In genomic region chr1:236396665-236397043, GRCh38 we compare ENCODE assay signal across 16 cellular contexts. TPM values are rescaled to one million over a fixed set of nuclear protein-coding genes. Genes with fewer than 3 reads are reported as not detected.
A peak's percentile ranks its signal among the peaks of the same experiment; 100 is the strongest.
DNase-seq lines count a peak whose midpoint lies in the region; ATAC-seq and TF ChIP-seq lines count a peak whose summit lies in the region.
"Had no signal": no experiment of that assay in that cellular context is flagged by ENCODE, and none has a peak within 500 bp of the region (broad histone marks: within the 10 kb centered on the region; RNA-seq: fewer than 3 reads in every experiment).

No MANE protein-coding gene starts in this region.

- peaks cover 48% of the 10 kb centered on the region for H3K27me3 Mint-ChIP-seq in activated CD4-positive, alpha-beta T cell treated with anti-CD3 and anti-CD28 coated beads, Interleukin-2, amount 10 ng/mL, durations not matched to agents 7 days and 5 days
- no peaks in the 10 kb centered on the region for H3K27me3 Mint-ChIP-seq in central memory CD8-positive, alpha-beta T cell
- peaks cover 46% of the 10 kb centered on the region for H3K27me3 Mint-ChIP-seq in neural crest cell (ENCODE audit: low read depth)

- in situ Hi-C loops in Panc1 (cut with HindIII; ENCODE audit: low pct_unique_long_range_greater_than_20kb, low sequenced_read_pairs) (no loop called here), gastrocnemius medialis (cut with MboI; ENCODE audit: low sequenced_read_pairs in 4 of 4) (no loop called here)

- H3K9me3 ChIP-seq in Panc1 (ENCODE audit: control insufficient read depth, insufficient read depth, low read depth, low read length) (no peaks in the 10 kb centered on the region), gastrocnemius medialis (no peaks in the 10 kb centered on the region)
- H3K9me3 ChIP-seq: thyroid gland had no signal

- ATAC-seq in Panc1: no peak
- no peak for ATAC-seq in central memory CD8-positive, alpha-beta T cell (replicated peaks; ENCODE audit: extremely low read depth, poor library complexity, severe bottlenecking)
- no peak for ATAC-seq in gastrocnemius medialis
- no peak for ATAC-seq in GM19351 (IDR thresholded peaks at IDR 0.05; ENCODE audit: unreplicated experiment)
- no peak for ATAC-seq in HG02884 (IDR thresholded peaks at IDR 0.05; ENCODE audit: unreplicated experiment)
- ATAC-seq: left ventricle myocardium superior had no signal

- H3K4me3 Mint-ChIP-seq in activated CD4-positive, alpha-beta T cell treated with anti-CD3 and anti-CD28 coated beads, Interleukin-2, amount 10 ng/mL, durations not matched to agents 7 days and 5 days: peak overlapping the region; percentile 80
- H3K4me3 Mint-ChIP-seq in central memory CD8-positive, alpha-beta T cell: peak overlapping the region; percentile 95
- H3K4me3 Mint-ChIP-seq in neural crest cell: peak overlapping the region; percentile 93

- peak overlapping the region; percentile 98 for H3K27ac ChIP-seq in Panc1 (ENCODE audit: low read length)
- H3K27ac ChIP-seq in gastrocnemius medialis: no peak overlapping the region

- DNase-seq in activated CD4-positive, alpha-beta T cell treated with anti-CD3 and anti-CD28 coated beads, Interleukin-2, amount 10 ng/mL, durations not matched to agents 7 days and 5 days: no peak
- no peak for DNase-seq in activated CD4-positive, alpha-beta T cell treated with anti-CD3 and anti-CD28 coated beads, Interleukin-2, amount 50 U/mL, for 1 hour
- DNase-seq in Panc1 (ENCODE audit: low read depth, low spot score): no peak
- no peak for DNase-seq in central memory CD8-positive, alpha-beta T cell (ENCODE audit: low spot score in 2 of 2)
- no peak for DNase-seq in neural crest cell (ENCODE audit: low read depth, low spot score)
- no peak for DNase-seq in gastrocnemius medialis
- DNase-seq: anterior cingulate cortex, Calu3, GF-D8, Karpas-422, left ventricle myocardium superior, NCI-H146, NCI-H345, thyroid gland had no signal

- intact Hi-C loops in Panc1 (cut with micrococcal nuclease; ENCODE audit: unreplicated experiment) (loop anchor here (5.0 to 10.0 kb wide), 3 partner anchors 112 to 292 kb away; partner anchors contain the start of genes ERO1B and LGALS8), gastrocnemius medialis (cut with DNase I; ENCODE audit: low total_unique reads) (no loop called here)

- peaks cover 63% of the 10 kb centered on the region for H3K4me1 ChIP-seq in Panc1 (ENCODE audit: control insufficient read depth, insufficient read depth, low read length)
- H3K4me1 ChIP-seq in gastrocnemius medialis: peaks cover 0 to 3% of the 10 kb centered on the region in 2 donors

- POLR2A ChIA-PET in activated CD4-positive, alpha-beta T cell treated with anti-CD3 and anti-CD28 coated beads, Interleukin-2, amount 10 ng/mL, durations not matched to agents 7 days and 5 days (lab: Charles Lee): no interaction called here
- POLR2A ChIA-PET in Panc1 (lab: Charles Lee): no interaction called here

- H3K4me3 ChIP-seq in Panc1 (ENCODE audit: low read depth in 2 of 2, low read length in 2 of 2) (peak overlapping the region; percentile 72 to 95), gastrocnemius medialis (no peak overlapping the region)

- no peaks in the 10 kb centered on the region for H3K9me3 Mint-ChIP-seq in activated CD4-positive, alpha-beta T cell treated with anti-CD3 and anti-CD28 coated beads, Interleukin-2, amount 10 ng/mL, durations not matched to agents 7 days and 5 days
- H3K9me3 Mint-ChIP-seq in central memory CD8-positive, alpha-beta T cell: no peaks in the 10 kb centered on the region
- H3K9me3 Mint-ChIP-seq in neural crest cell: no peaks in the 10 kb centered on the region

- H3K27ac Mint-ChIP-seq in activated CD4-positive, alpha-beta T cell treated with anti-CD3 and anti-CD28 coated beads, Interleukin-2, amount 10 ng/mL, durations not matched to agents 7 days and 5 days: no peak overlapping the region
- H3K27ac Mint-ChIP-seq in central memory CD8-positive, alpha-beta T cell (ENCODE audit: low read depth): peak overlapping the region; percentile 95
- H3K27ac Mint-ChIP-seq in neural crest cell (ENCODE audit: unreplicated experiment): no peak overlapping the region

- H3K27me3 ChIP-seq in Panc1 (ENCODE audit: control insufficient read depth, insufficient read depth, low read length): no peaks in the 10 kb centered on the region
- peaks cover 19 to 46% (median 29%) of the 10 kb centered on the region in 3 donors for H3K27me3 ChIP-seq in gastrocnemius medialis
- H3K27me3 ChIP-seq: thyroid gland had no signal

- CTCF ChIA-PET in activated CD4-positive, alpha-beta T cell treated with anti-CD3 and anti-CD28 coated beads, Interleukin-2, amount 10 ng/mL, durations not matched to agents 7 days and 5 days (lab: Charles Lee): interaction anchor here (0.9 kb wide), 1 partner anchor 13 kb away, joined by 3 read pairs; no protein-coding TSS in a partner anchor
- CTCF ChIA-PET in Panc1 (lab: Charles Lee): no interaction called here

- peaks cover 23% of the 10 kb centered on the region for H3K4me1 Mint-ChIP-seq in activated CD4-positive, alpha-beta T cell treated with anti-CD3 and anti-CD28 coated beads, Interleukin-2, amount 10 ng/mL, durations not matched to agents 7 days and 5 days
- H3K4me1 Mint-ChIP-seq in central memory CD8-positive, alpha-beta T cell: peaks cover 40% of the 10 kb centered on the region
- H3K4me1 Mint-ChIP-seq in neural crest cell: peaks cover 30% of the 10 kb centered on the region

- TF ChIP-seq CTCF in Panc1 (IDR thresholded peaks at IDR 0.05): no peak
- TF ChIP-seq CTCF in neural crest cell (conservative IDR thresholded peaks at IDR 0.05): no peak
- TF ChIP-seq CTCF in gastrocnemius medialis (IDR thresholded peaks at IDR 0.05 in 4 of 5, conservative IDR thresholded peaks at IDR 0.05 in 1 of 5): no peak

- TF ChIP-seq POLR2A in gastrocnemius medialis (IDR thresholded peaks at IDR 0.05): no peak

- no TSS peak for BruUV-seq in Panc1 (replicated peaks; lab: Mats Ljungman, UMichigan)

- peaks cover 1% of the 10 kb centered on the region for H3K36me3 Mint-ChIP-seq in activated CD4-positive, alpha-beta T cell treated with anti-CD3 and anti-CD28 coated beads, Interleukin-2, amount 10 ng/mL, durations not matched to agents 7 days and 5 days (ENCODE audit: low read depth)
- peaks cover 8% of the 10 kb centered on the region for H3K36me3 Mint-ChIP-seq in central memory CD8-positive, alpha-beta T cell (ENCODE audit: insufficient read depth)
- no peaks in the 10 kb centered on the region for H3K36me3 Mint-ChIP-seq in neural crest cell (ENCODE audit: low read depth)

- H3K36me3 ChIP-seq in Panc1 (ENCODE audit: control insufficient read depth, insufficient read depth, low read length) (no peaks in the 10 kb centered on the region), gastrocnemius medialis (no peaks in the 10 kb centered on the region)
- H3K36me3 ChIP-seq: thyroid gland had no signal

RNA-seq across cellular contexts. Expression of gene EDARADD, which starts 2.6 kb away (rescaled TPM):
- 1 to 10 TPM; 1.6 to 2.0 TPM for total RNA-seq in activated CD4-positive, alpha-beta T cell treated with anti-CD3 and anti-CD28 coated beads, Interleukin-2, amount 10 ng/mL, durations not matched to agents 7 days and 5 days
- total RNA-seq in Panc1 (2021; ENCODE audit: unreplicated experiment) (35.4 TPM), neural crest cell (3.0 TPM in 2 replicates), gastrocnemius medialis (not detected)
- polyA plus RNA-seq in Panc1 (2012; ENCODE audit: insufficient read length): 30.5 TPM

Comparison
In these comparisons a context has a peak if more than half of its experiments do, and no peak if none do; other contexts are left out.
1. H3K4me3 ChIP-seq: peak in Panc1 (2 of 2); none in gastrocnemius medialis (0 of 4).
2. Peak in every context shown above with its lines, with median percentiles within 50 percentile points of each other: H3K4me3 Mint-ChIP-seq.